8 cellular contexts compared by ENCODE assay signal in the genomic region with DNA sequence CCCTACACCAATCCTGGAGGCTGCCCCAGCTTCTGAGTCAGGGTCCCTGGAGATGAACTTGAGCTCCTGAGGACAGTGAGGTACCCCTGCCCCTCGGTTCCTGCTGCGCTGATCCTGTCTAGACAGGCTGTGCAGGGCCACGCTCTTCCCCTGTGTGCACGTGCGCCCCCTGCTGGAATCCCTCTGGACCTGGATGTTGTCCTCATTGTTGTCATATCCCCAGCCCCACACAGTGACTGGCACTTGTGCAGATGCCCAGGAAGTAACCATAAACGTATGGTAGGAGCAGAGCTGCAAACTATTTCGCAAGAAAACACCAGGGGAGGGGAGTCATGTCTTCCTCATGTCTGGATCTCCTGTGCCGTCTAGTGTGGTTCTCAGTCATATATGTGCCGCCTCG.
DNase-seq lines count a peak whose midpoint lies in the region; ATAC-seq and TF ChIP-seq lines count a peak whose summit lies in the region.

No MANE protein-coding gene starts in this region.

- peak; percentile 13 for DNase-seq in AG10803 (ENCODE audit: low read depth)
- peak; percentile 82 to 94 for DNase-seq in HL-60 (ENCODE audit: low read depth in 1 of 2, low spot score in 1 of 2)
- DNase-seq in SKM-1 treated with dmso at 0.1 percent for 144 hours (lab: John Stamatoyannopoulos, UW; ENCODE audit: unreplicated experiment) = peak; percentile 58
- peak in 36 of 61 donors; percentile 1 to 81 (median 14) for DNase-seq in caudate nucleus (lab: John Stamatoyannopoulos, UW)
- peak; percentile 42 for DNase-seq in lung (ENCODE audit: low spot score)
- DNase-seq in stromal cell of bone marrow (ENCODE audit: low read depth) = peak; percentile 3

- no peaks in the 10 kb centered on the region for H3K36me3 ChIP-seq in lung (ENCODE audit: control insufficient read depth in 2 of 2, insufficient read depth in 2 of 2, low read length in 2 of 2)

- no peak for ATAC-seq in lung (ENCODE audit: insufficient read depth, low FRiP score)
- ATAC-seq in HG03520 (IDR thresholded peaks at IDR 0.05; ENCODE audit: unreplicated experiment) = no peak
- no peak for ATAC-seq in GM21390 (IDR thresholded peaks at IDR 0.05; ENCODE audit: unreplicated experiment)

- no peak overlapping the region for H3K4me3 ChIP-seq in AG10803 (ENCODE audit: low read length)
- no peak overlapping the region for H3K4me3 ChIP-seq in HL-60 (replicated peaks; ENCODE audit: insufficient read depth, low read length)
- no peak overlapping the region for H3K4me3 ChIP-seq in lung

- TF ChIP-seq CTCF in AG10803 (conservative IDR thresholded peaks at IDR 0.05; ENCODE audit: low read length) (peak; percentile 38), HL-60 (IDR thresholded peaks at IDR 0.05; ENCODE audit: insufficient read depth, low read length) (peak; percentile 88), lung (IDR thresholded peaks at IDR 0.05; ENCODE audit: control extremely low read depth, extremely low read depth) (no peak)

- H3K27me3 ChIP-seq in HL-60 (ENCODE audit: insufficient read depth, poor library complexity, severe bottlenecking) (no peaks in the 10 kb centered on the region), lung (ENCODE audit: control insufficient read depth, insufficient read depth) (no peaks in the 10 kb centered on the region)

- peaks cover 0 to 3% of the 10 kb centered on the region in 2 donors for H3K9me3 ChIP-seq in lung (ENCODE audit: control insufficient read depth in 2 of 2, insufficient read depth in 1 of 2, low read length in 1 of 2)

- 30 to 32% methylated on average over 10 of the region's 10 CpGs for WGBS in lung, 2 donors

- H3K27ac ChIP-seq in HL-60 (replicated peaks) = no peak overlapping the region
- H3K27ac ChIP-seq in caudate nucleus (ENCODE audit: low read depth, low read length) = no peak overlapping the region
- no peak overlapping the region for H3K27ac ChIP-seq in lung (ENCODE audit: low read depth in 1 of 2, low read length in 1 of 2)

- H3K4me1 ChIP-seq in lung (ENCODE audit: control insufficient read depth in 2 of 2, insufficient read depth in 2 of 2, low read length in 2 of 2) = no peaks in the 10 kb centered on the region

Comparison
In these comparisons a context has a peak if more than half of its experiments do, and no peak if none do; other contexts are left out.
1. DNase-seq: peak in every context shown above with its lines; median percentile 88 in HL-60; 58 in SKM-1 treated with dmso at 0.1 percent for 144 hours; 42 in lung; 14 in caudate nucleus; 13 in AG10803; 3 in stromal cell of bone marrow.